ENCODE assay signal across 9 cellular contexts in the genomic region with DNA sequence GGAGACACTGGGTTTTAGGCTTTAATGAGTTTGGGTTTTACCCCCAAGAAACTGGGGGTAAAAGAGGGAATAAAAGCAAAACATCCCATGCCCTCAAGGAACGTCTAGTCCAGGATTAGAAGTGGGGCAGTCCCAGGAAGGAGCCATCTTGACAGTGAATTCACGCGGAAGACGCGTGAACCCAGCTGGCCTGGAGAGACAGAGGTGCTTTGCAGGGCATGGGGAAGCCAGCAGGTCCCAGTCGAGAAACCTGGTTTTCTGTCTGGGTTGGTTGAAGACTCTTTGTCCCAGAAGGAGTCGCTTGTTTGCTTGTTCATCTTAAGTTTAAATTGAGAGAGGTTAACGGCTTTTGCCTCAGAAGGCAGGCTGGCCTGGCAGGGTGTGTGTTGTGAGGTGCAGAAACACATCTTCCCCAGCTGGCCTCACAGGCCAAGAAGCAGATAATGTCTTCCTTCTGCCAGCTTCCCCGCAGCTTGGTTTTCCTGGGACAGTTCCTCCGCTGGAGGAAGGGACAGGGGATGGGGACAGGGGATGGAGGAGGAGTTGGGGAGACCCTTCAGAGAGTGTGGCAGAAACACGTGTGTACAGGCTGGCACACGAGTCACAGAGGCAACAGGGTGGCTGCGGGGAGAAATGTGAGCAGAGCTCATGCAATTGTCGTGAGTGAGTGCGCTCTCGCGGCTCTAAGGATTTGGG. TPM values are rescaled to one million over a fixed set of nuclear protein-coding genes. Genes with fewer than 3 reads are reported as not detected.
DNase-seq lines count a peak whose midpoint lies in the region; ATAC-seq and TF ChIP-seq lines count a peak whose summit lies in the region.
"Had no signal": no experiment of that assay in that cellular context is flagged by ENCODE, and none has a peak within 500 bp of the region (broad histone marks: within the 10 kb centered on the region; RNA-seq: fewer than 3 reads in every experiment).

No MANE protein-coding gene starts in this region.

- no peaks in the 10 kb centered on the region for H3K27me3 ChIP-seq in mammary epithelial cell (ENCODE audit: insufficient read depth, low read length)
- no peaks in the 10 kb centered on the region for H3K27me3 ChIP-seq in mucosa of stomach (ENCODE audit: control insufficient read depth, insufficient read depth, low read length)
- no peaks in the 10 kb centered on the region for H3K27me3 ChIP-seq in testis

- WGBS in mammary epithelial cell (ENCODE audit: low coverage, missing lambda C conversion rate): 64% methylated on average over 12 of the region's 17 CpGs
- WGBS in testis, 2 donors: 58 to 63% methylated on average over 16 to 17 of the region's 17 CpGs

- no peaks in the 10 kb centered on the region for H4K20me1 ChIP-seq in mammary epithelial cell (ENCODE audit: insufficient read depth, low read length)

- in situ Hi-C loops in mammary epithelial cell (cut with MboI; ENCODE audit: low sequenced_read_pairs in 2 of 2): no loop called here

- H3K4me3 ChIP-seq in mammary epithelial cell (replicated peaks in 1 of 3; ENCODE audit: insufficient read depth in 1 of 3, low read depth in 2 of 3, low read length in 3 of 3): no peak overlapping the region
- H3K4me3 ChIP-seq in mucosa of stomach (ENCODE audit: low read length): no peak overlapping the region
- H3K4me3 ChIP-seq in testis: no peak overlapping the region

- peak overlapping the region; percentile 28 for H3K4me2 ChIP-seq in mammary epithelial cell (ENCODE audit: insufficient read depth, low read depth, low read length)

- no peak for TF ChIP-seq POLR2A in testis (IDR thresholded peaks at IDR 0.05)

- H3K27ac ChIP-seq in mammary epithelial cell (ENCODE audit: insufficient read depth, low read depth, low read length): no peak overlapping the region
- H3K27ac ChIP-seq in testis: peak overlapping the region; percentile 63 to 78

- H2AFZ ChIP-seq in mammary epithelial cell (ENCODE audit: low read depth, low read length): peak overlapping the region; percentile 80

- no peak for ATAC-seq in HG03565 (IDR thresholded peaks at IDR 0.05; ENCODE audit: unreplicated experiment)

- CTCF ChIA-PET in mammary epithelial cell (lab: Charles Lee; ENCODE audit: low non-redundant PET): interaction anchor here (0.6 kb wide), 1 partner anchor 109 kb away, joined by 3 read pairs; no protein-coding TSS in a partner anchor

- H3K4me1 ChIP-seq in mammary epithelial cell (ENCODE audit: insufficient read depth, low read length): peaks cover 27% of the 10 kb centered on the region
- peaks cover 43% of the 10 kb centered on the region for H3K4me1 ChIP-seq in mucosa of stomach (ENCODE audit: control insufficient read depth, insufficient read depth, low read length)
- H3K4me1 ChIP-seq in testis: peaks cover 29% of the 10 kb centered on the region

- dilution Hi-C loops in mammary epithelial cell (cut with HindIII; ENCODE audit: low sequenced_read_pairs): no loop called here

- no peaks in the 10 kb centered on the region for H3K36me3 ChIP-seq in mammary epithelial cell (ENCODE audit: insufficient read depth, low read length)
- H3K36me3 ChIP-seq in mucosa of stomach (ENCODE audit: control insufficient read depth, insufficient read depth, low read length): no peaks in the 10 kb centered on the region
- no peaks in the 10 kb centered on the region for H3K36me3 ChIP-seq in testis (ENCODE audit: low read depth, missing control alignments)

- intact Hi-C loops in mammary epithelial cell (cut with micrococcal nuclease) (loop anchor here (2.0 to 5.0 kb wide), 2 partner anchors 15 to 119 kb away; no protein-coding TSS in a partner anchor), testis (cut with DNase I; ENCODE audit: low total_unique reads) (no loop called here)

- no TSS peak for BruUV-seq in mammary epithelial cell (replicated peaks; lab: Mats Ljungman, UMichigan)

- no peak for TF ChIP-seq CTCF in mammary epithelial cell (conservative IDR thresholded peaks at IDR 0.05 in 1 of 2, IDR thresholded peaks at IDR 0.05 in 1 of 2; ENCODE audit: extremely low read depth in 1 of 2, insufficient read depth in 1 of 2, low read depth in 1 of 2, low read length in 2 of 2)
- TF ChIP-seq CTCF in testis (IDR thresholded peaks at IDR 0.05): no peak

- H3K9me3 ChIP-seq in mammary epithelial cell (replicated peaks; ENCODE audit: insufficient read depth, low read length) (no peaks in the 10 kb centered on the region), mucosa of stomach (ENCODE audit: control insufficient read depth, low read length) (no peaks in the 10 kb centered on the region), testis (no peaks in the 10 kb centered on the region)

- DNase-seq in NCI-H446 treated with DMSO at 0.1 percent for 48 hours (lab: John Stamatoyannopoulos, UW): peak; percentile 65
- no peak for DNase-seq in mammary epithelial cell
- DNase-seq in testis: no peak
- no peak for DNase-seq in MV-4-11 (lab: John Stamatoyannopoulos, UW)
- no peak for DNase-seq in NCI-H510A (lab: John Stamatoyannopoulos, UW)
- DNase-seq: activated naive CD4-positive, alpha-beta T cell treated with anti-CD3 and anti-CD28 coated beads for 36 hours; stimulated activated CD4-positive, alpha-beta T cell treated with anti-CD3 and anti-CD28 coated beads, Interleukin-12 subunit alpha, Interleukin-12 subunit beta, amount 100 ng/mL, for 4 hours had no signal

- H3K79me2 ChIP-seq in mammary epithelial cell (ENCODE audit: insufficient read depth, low read length): no peaks in the 10 kb centered on the region

- H3K9ac ChIP-seq in mammary epithelial cell (ENCODE audit: insufficient read depth, low read length) (no peak overlapping the region), mucosa of stomach (ENCODE audit: low read length) (peak overlapping the region; percentile 64)

RNA-seq across cellular contexts. Expression of a gene that starts 18.5 kb away (rescaled TPM):
- total RNA-seq in mammary epithelial cell (100 to 1,000 TPM; 351 to 470 TPM), testis (10 to 100 TPM; 31.2 to 53.1 TPM)
- polyA plus RNA-seq in mammary epithelial cell (775 TPM), testis (ENCODE audit: insufficient read depth, low read depth, low replicate concordance) (94.2 TPM)
- 463 TPM for polyA minus RNA-seq in mammary epithelial cell

RNA-seq across cellular contexts. Expression of a gene that starts 57.3 kb away (rescaled TPM):
- total RNA-seq in mammary epithelial cell (under 1 TPM; under 0.01 to 0.49 TPM), testis (10 to 100 TPM; 83.7 to 86.2 TPM)
- polyA plus RNA-seq in mammary epithelial cell (0.07 TPM), testis (ENCODE audit: insufficient read depth, low read depth, low replicate concordance) (68.3 TPM)
- 1.1 TPM for polyA minus RNA-seq in mammary epithelial cell
- total RNA-seq: activated naive CD4-positive, alpha-beta T cell treated with anti-CD3 and anti-CD28 coated beads for 36 hours had no signal

Comparison
In these comparisons a context has a peak if more than half of its experiments do, and no peak if none do; other contexts are left out.
1. RNA of a gene that starts 18.5 kb away (total RNA-seq): 351 to 470 TPM in mammary epithelial cell; 31.2 to 53.1 TPM in testis; every median in the first group is over 4 times any median in the second.
2. RNA of a gene that starts 57.3 kb away (total RNA-seq): 83.7 to 86.2 TPM in testis; under 0.01 to 0.49 TPM in mammary epithelial cell; every median in the first group is over 10 times any median in the second.